1 cellular context compared by ENCODE assay signal in the genomic region with DNA sequence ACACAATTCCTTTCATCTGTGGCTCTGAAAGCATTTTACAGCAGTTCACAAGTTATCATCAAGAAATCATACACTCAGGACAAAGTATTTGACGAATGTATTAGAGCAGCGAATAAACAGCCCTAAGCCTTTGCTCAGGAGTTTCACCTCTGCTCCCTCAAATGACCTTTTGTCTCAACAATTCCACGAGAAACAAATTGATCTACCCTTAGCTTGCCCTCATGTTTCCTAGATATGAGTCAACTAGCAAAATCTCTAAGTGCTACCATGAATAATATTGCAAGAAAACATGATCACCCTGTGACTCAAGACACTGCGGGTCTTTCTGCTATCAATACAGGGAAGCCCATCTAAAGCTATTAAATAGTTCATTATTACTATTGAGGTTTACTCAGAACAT.
TF ChIP-seq lines count a peak whose summit lies in the region.

No MANE protein-coding gene starts in this region.

TF ChIP-seq in endothelial cell of umbilical vein, 7 proteins besides CTCF, POLR2A, EP300 and RAD21 (continued from another document):
- peak; percentile 25 for TF ChIP-seq POLR2AphosphoS5 (IDR thresholded peaks at IDR 0.05; ENCODE audit: insufficient read depth, low read depth, low read length)
- TF ChIP-seq JUN (IDR thresholded peaks at IDR 0.05; ENCODE audit: borderline replicate concordance, insufficient read depth, insufficient read length, low read depth): peak; percentile 41
- TF ChIP-seq EZH2 (IDR thresholded peaks at IDR 0.05; ENCODE audit: borderline replicate concordance, low read depth, low read length, severe bottlenecking): no peak
